ENCODE assay signal across 14 cellular contexts in the genomic region with DNA sequence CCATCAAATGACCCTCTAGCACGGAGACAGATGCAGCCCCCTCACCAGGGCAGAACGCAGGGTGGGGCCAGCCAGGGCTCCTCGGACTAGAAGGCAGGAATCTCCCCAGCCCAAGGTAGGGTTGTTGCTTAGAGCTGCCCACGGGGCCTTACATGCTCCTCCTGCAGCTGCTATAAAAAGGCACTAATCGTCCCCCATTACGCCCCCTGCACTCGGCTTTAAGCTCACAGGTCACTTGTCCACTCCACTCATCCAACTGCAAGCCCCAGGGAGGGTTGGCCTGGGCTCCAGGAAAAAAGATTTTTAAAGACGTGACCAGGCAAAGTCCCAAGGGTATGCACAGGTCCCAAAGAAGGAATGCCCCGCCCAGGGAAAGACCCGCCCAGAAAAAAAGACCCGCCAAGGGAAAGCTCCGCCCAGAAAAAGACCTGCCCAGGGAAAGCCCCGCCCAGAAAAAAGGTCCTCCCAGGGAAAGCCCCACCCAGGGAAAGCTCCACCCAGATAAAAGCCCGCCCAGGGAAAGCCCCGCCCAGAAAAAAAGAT. TPM values are rescaled to one million over a fixed set of nuclear protein-coding genes. Genes with fewer than 3 reads are reported as not detected.
DNase-seq lines count a peak whose midpoint lies in the region; ATAC-seq and TF ChIP-seq lines count a peak whose summit lies in the region.
"Had no signal": no experiment of that assay in that cellular context is flagged by ENCODE, and none has a peak within 500 bp of the region (broad histone marks: within the 10 kb centered on the region; RNA-seq: fewer than 3 reads in every experiment).

No MANE protein-coding gene starts in this region.

- H3K36me3 ChIP-seq in OCI-LY7 (ENCODE audit: insufficient read depth, low read length) = no peaks in the 10 kb centered on the region
- H3K36me3 ChIP-seq: esophagus squamous epithelium, MG63, tibial artery, WERI-Rb-1 had no signal

- H2AFZ ChIP-seq in OCI-LY7 (ENCODE audit: low read length) = peak overlapping the region; percentile 48; the same call in 1 of the 2 replicates

- no peaks in the 10 kb centered on the region for H4K20me1 ChIP-seq in OCI-LY7 (ENCODE audit: insufficient read depth, low read length)

- H3K4me1 ChIP-seq in OCI-LY7 (ENCODE audit: insufficient read depth, low read length, poor library complexity, severe bottlenecking) = peaks cover 17% of the 10 kb centered on the region
- H3K4me1 ChIP-seq: esophagus squamous epithelium, tibial artery had no signal

- POLR2A ChIA-PET in OCI-LY7 (lab: Charles Lee) = interaction anchor here (0.6 to 3.7 kb wide), 15 partner anchors 9 to 749 kb away, joined by 3 to 52 read pairs (median 5); a partner anchor contains a TSS

- no TSS peak for BruUV-seq in OCI-LY7 (replicated peaks; lab: Mats Ljungman, UMichigan)

- H3K9me3 Mint-ChIP-seq in stimulated activated effector memory CD8-positive, alpha-beta T cell treated with anti-CD3 and anti-CD28 coated beads, Interleukin-12 subunit alpha, Interleukin-12 subunit beta, amount 100 ng/mL, for 72 hours = no peaks in the 10 kb centered on the region

- CTCF ChIA-PET in OCI-LY7 (lab: Charles Lee; ENCODE audit: unreplicated experiment) = interaction anchor here (1.7 kb wide), 1 partner anchor 21 kb away, joined by 5 read pairs; no protein-coding TSS in a partner anchor

- H3K4me1 Mint-ChIP-seq in stimulated activated effector memory CD8-positive, alpha-beta T cell treated with anti-CD3 and anti-CD28 coated beads, Interleukin-12 subunit alpha, Interleukin-12 subunit beta, amount 100 ng/mL, for 72 hours = no peaks in the 10 kb centered on the region

- no peak for TF ChIP-seq CTCF in OCI-LY7 (conservative IDR thresholded peaks at IDR 0.05; ENCODE audit: low read length)

- no peaks in the 10 kb centered on the region for H3K36me3 Mint-ChIP-seq in stimulated activated effector memory CD8-positive, alpha-beta T cell treated with anti-CD3 and anti-CD28 coated beads, Interleukin-12 subunit alpha, Interleukin-12 subunit beta, amount 100 ng/mL, for 72 hours

- peak overlapping the region; percentile 39 for H3K4me3 ChIP-seq in OCI-LY7 (ENCODE audit: low read depth, low read length, poor library complexity, severe bottlenecking)
- H3K4me3 ChIP-seq: esophagus squamous epithelium, MG63, tibial artery had no signal

- H3K4me2 ChIP-seq in OCI-LY7 (ENCODE audit: low read length) = peak overlapping the region; percentile 54

- no peaks in the 10 kb centered on the region for H3K9me3 ChIP-seq in OCI-LY7 (ENCODE audit: low read length)
- H3K9me3 ChIP-seq: MG63, tibial artery had no signal

- ATAC-seq in HG02678 (IDR thresholded peaks at IDR 0.05; ENCODE audit: unreplicated experiment) (peak; percentile 6), GM19328 (IDR thresholded peaks at IDR 0.05; ENCODE audit: unreplicated experiment) (no peak), HG02642 (IDR thresholded peaks at IDR 0.05; ENCODE audit: poor library complexity, unreplicated experiment) (no peak)
- ATAC-seq in stimulated activated effector memory CD8-positive, alpha-beta T cell treated with anti-CD3 and anti-CD28 coated beads, Interleukin-12 subunit alpha, Interleukin-12 subunit beta, amount 100 ng/mL, for 72 hours = no peak

- no peak overlapping the region for H3K27ac Mint-ChIP-seq in stimulated activated effector memory CD8-positive, alpha-beta T cell treated with anti-CD3 and anti-CD28 coated beads, Interleukin-12 subunit alpha, Interleukin-12 subunit beta, amount 100 ng/mL, for 72 hours

- peak overlapping the region; percentile 42 for H3K27ac ChIP-seq in OCI-LY7 (ENCODE audit: low read depth, low read length, poor library complexity, severe bottlenecking)
- H3K27ac ChIP-seq: esophagus squamous epithelium, tibial artery, WERI-Rb-1 had no signal

- DNase-seq in NCI-H2171 (lab: John Stamatoyannopoulos, UW) (peak; percentile 90), NCI-H2171 treated with DMSO at 0.1 percent for 48 hours (lab: John Stamatoyannopoulos, UW) (no peak), OCI-LY7 (ENCODE audit: low spot score) (peak; percentile 60), amygdala (lab: John Stamatoyannopoulos, UW) (no peak)
- no peak for DNase-seq in stimulated activated effector memory CD8-positive, alpha-beta T cell treated with anti-CD3 and anti-CD28 coated beads, Interleukin-12 subunit alpha, Interleukin-12 subunit beta, amount 100 ng/mL, for 72 hours (ENCODE audit: low spot score in 2 of 2)
- DNase-seq: esophagus squamous epithelium, tibial artery had no signal

- intact Hi-C loops in OCI-LY7 (cut with micrococcal nuclease; ENCODE audit: unreplicated experiment) = loop anchor here (2.0 to 10.0 kb wide), 5 partner anchors 33 to 605 kb away; a partner anchor contains a TSS

- H3K4me3 Mint-ChIP-seq in stimulated activated effector memory CD8-positive, alpha-beta T cell treated with anti-CD3 and anti-CD28 coated beads, Interleukin-12 subunit alpha, Interleukin-12 subunit beta, amount 100 ng/mL, for 72 hours = peak overlapping the region; percentile 21

- no peaks in the 10 kb centered on the region for H3K9me2 ChIP-seq in OCI-LY7 (ENCODE audit: insufficient read depth, low read length)

- H3K79me2 ChIP-seq in OCI-LY7 (ENCODE audit: insufficient read depth, low read depth, low read length) = no peaks in the 10 kb centered on the region

RNA-seq across cellular contexts. Expression of a gene that starts 11.1 kb away (rescaled TPM):
- total RNA-seq in OCI-LY7 (2014; rRNA removed; shearing (Covaris generic)) = 0.06 TPM in 1 of 2 replicates, not detected in the other
- 0.15 and 0.55 TPM in 2 replicates for total RNA-seq in OCI-LY7 (2022)
- total RNA-seq: skeletal muscle tissue had no signal

RNA-seq across cellular contexts. Expression of a gene that starts 19.8 kb away (rescaled TPM):
- 0.21 TPM in 1 of 2 replicates, not detected in the other for total RNA-seq in OCI-LY7 (2014; rRNA removed; shearing (Covaris generic))
- not detected in 2 replicates for total RNA-seq in OCI-LY7 (2022)
- total RNA-seq: skeletal muscle tissue had no signal

RNA-seq across cellular contexts. Expression of a gene that starts 21.8 kb away (rescaled TPM):
- not detected in 2 replicates for total RNA-seq in OCI-LY7 (2014; rRNA removed; shearing (Covaris generic))
- not detected in 2 replicates for total RNA-seq in OCI-LY7 (2022)
- total RNA-seq: esophagus squamous epithelium, mammary epithelial cell, skeletal muscle tissue had no signal

RNA-seq across cellular contexts. Expression of a gene that starts 35.5 kb away (rescaled TPM):
- 173 and 182 TPM in 2 replicates for total RNA-seq in OCI-LY7 (2014; rRNA removed; shearing (Covaris generic))
- 154 TPM in 2 replicates for total RNA-seq in OCI-LY7 (2022)

RNA-seq across cellular contexts. Expression of a gene that starts 38.3 kb away (rescaled TPM):
- total RNA-seq in OCI-LY7 (2014; rRNA removed; shearing (Covaris generic)) = 34.8 and 38.6 TPM in 2 replicates
- 89.6 and 90.4 TPM in 2 replicates for total RNA-seq in OCI-LY7 (2022)

Comparison
In these comparisons a context has a peak if more than half of its experiments do, and no peak if none do; other contexts are left out.
1. DNase-seq: peak in NCI-H2171 (single experiment) and OCI-LY7 (single experiment); none in NCI-H2171 treated with DMSO at 0.1 percent for 48 hours (single experiment), stimulated activated effector memory CD8-positive, alpha-beta T cell treated with anti-CD3 and anti-CD28 coated beads, Interleukin-12 subunit alpha, Interleukin-12 subunit beta, amount 100 ng/mL, for 72 hours (0 of 2) and amygdala (0 of 56).